In the genomic region with DNA sequence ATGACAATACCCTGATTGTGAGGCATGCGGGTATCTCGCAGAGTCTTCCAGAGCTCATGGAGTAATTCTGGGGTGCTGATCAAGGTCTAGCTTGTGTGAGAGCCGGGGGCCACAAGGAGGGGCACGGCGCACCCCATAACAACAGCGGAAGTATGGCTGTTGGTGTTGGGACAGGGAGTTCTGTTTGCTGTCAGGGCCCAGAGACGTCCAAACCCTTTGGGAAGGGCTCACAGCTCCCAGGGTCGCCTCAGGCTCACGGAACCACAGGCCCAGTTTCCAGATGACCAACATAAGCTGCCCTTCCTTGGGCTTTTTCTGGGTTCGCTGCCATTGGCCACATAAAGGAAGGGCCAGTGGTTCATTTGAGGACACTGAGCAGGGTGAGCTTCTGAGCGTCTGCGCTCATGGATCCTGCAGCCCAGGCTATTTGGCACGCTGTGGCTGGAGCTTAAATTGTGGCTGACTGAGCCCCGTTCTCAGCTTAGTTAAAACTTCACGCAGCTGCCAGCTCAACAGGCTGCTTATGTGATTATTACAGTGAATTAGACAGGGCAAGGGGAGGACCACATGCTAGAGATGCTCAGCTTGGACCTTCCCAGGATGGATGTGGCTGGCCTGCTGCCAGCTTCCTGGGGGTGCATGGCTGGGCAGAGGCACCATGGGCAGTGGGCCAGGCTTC, we compare ENCODE assay signal across 20 cellular contexts.
DNase-seq lines count a peak whose midpoint lies in the region; ATAC-seq and TF ChIP-seq lines count a peak whose summit lies in the region.
"Had no signal": no experiment of that assay in that cellular context is flagged by ENCODE, and none has a peak within 500 bp of the region (broad histone marks: within the 10 kb centered on the region; RNA-seq: fewer than 3 reads in every experiment).

No MANE protein-coding gene starts in this region.

- no peaks in the 10 kb centered on the region for H3K4me1 ChIP-seq in right cardiac atrium (ENCODE audit: control insufficient read depth, insufficient read depth, low read length)

- H3K27ac Mint-ChIP-seq in nephron progenitor cell = peak overlapping the region; percentile 32
- H3K27ac Mint-ChIP-seq: activated CD4-positive, alpha-beta T cell treated with anti-CD3 and anti-CD28 coated beads, Interleukin-2, amount 10 ng/mL, durations not matched to agents 24 days and 14 days; activated T-helper 2 cell treated with anti-CD3 and anti-CD28 coated beads, Interferon-gamma antibody, Interleukin-2, Interleukin-4, amounts not matched to agents 10 μg/mL and 5 μg/mL and 100 μg/mL, durations not matched to agents 14 hours and 24 hours and 36 hours; memory B cell had no signal

- 76% methylated on average over 15 of the region's 15 CpGs for WGBS in right cardiac atrium

- H3K36me3 Mint-ChIP-seq in nephron progenitor cell (ENCODE audit: low read depth) = no peaks in the 10 kb centered on the region
- H3K36me3 Mint-ChIP-seq: CD14-positive monocyte had no signal

- H3K27ac ChIP-seq in right cardiac atrium (ENCODE audit: low read length) = no peak overlapping the region
- H3K27ac ChIP-seq: testis had no signal

- DNase-seq in right cardiac atrium (peak in 2 of 3 donors; percentile 51 to 59), left ventricle myocardium superior (no peak), NCI-H69 (lab: John Stamatoyannopoulos, UW) (peak; percentile 42), nephron progenitor cell (no peak), nucleus accumbens (lab: John Stamatoyannopoulos, UW) (no peak), HPDE6-E6E7 (ENCODE audit: extremely low spot score) (no peak)
- DNase-seq: activated CD4-positive, alpha-beta T cell treated with anti-CD3 and anti-CD28 coated beads, Interleukin-2, amount 10 ng/mL, durations not matched to agents 24 days and 14 days; NCI-H2081 treated with DMSO at 0.1 percent for 48 hours; NCI-H510A; occipital lobe; stimulated activated CD4-positive, alpha-beta T cell treated with anti-CD3 and anti-CD28 coated beads, Interleukin-12 subunit alpha, Interleukin-12 subunit beta, amount 100 ng/mL, for 4 hours; stimulated activated CD4-positive, alpha-beta T cell treated with anti-CD3 and anti-CD28 coated beads, Interleukin-4, amount 100 ng/mL, for 24 hours; stimulated activated naive CD4-positive, alpha-beta T cell treated with Interleukin-2 at 50 U/mL for 16 hours; T-helper 2 cell; testis had no signal

- intact Hi-C loops in right cardiac atrium (cut with DNase I) (no loop called here), left ventricle myocardium superior (cut with micrococcal nuclease) (no loop called here)

- no peak overlapping the region for H3K4me3 ChIP-seq in right cardiac atrium (ENCODE audit: low read length)
- H3K4me3 ChIP-seq: testis had no signal

- no peaks in the 10 kb centered on the region for H3K27me3 ChIP-seq in right cardiac atrium (ENCODE audit: control insufficient read depth, insufficient read depth)
- H3K27me3 ChIP-seq: testis had no signal

- peaks cover 17% of the 10 kb centered on the region for H3K4me1 Mint-ChIP-seq in nephron progenitor cell

- no peaks in the 10 kb centered on the region for H3K9me3 ChIP-seq in right cardiac atrium (ENCODE audit: control insufficient read depth, low read length)
- H3K9me3 ChIP-seq: testis had no signal

- H3K27me3 Mint-ChIP-seq in nephron progenitor cell (ENCODE audit: low read depth, poor library complexity) = peaks cover 13% of the 10 kb centered on the region
- H3K27me3 Mint-ChIP-seq: activated CD4-positive, alpha-beta T cell treated with anti-CD3 and anti-CD28 coated beads, Interleukin-2, amount 10 ng/mL, durations not matched to agents 24 days and 14 days had no signal

- H3K4me3 Mint-ChIP-seq in nephron progenitor cell = no peak overlapping the region
- H3K4me3 Mint-ChIP-seq: activated CD4-positive, alpha-beta T cell treated with anti-CD3 and anti-CD28 coated beads, Interleukin-2, amount 10 ng/mL, durations not matched to agents 24 days and 14 days; CD14-positive monocyte; memory B cell had no signal

- ATAC-seq in right cardiac atrium = no peak
- no peak for ATAC-seq in left ventricle myocardium superior
- no peak for ATAC-seq in GM21515 (IDR thresholded peaks at IDR 0.05; ENCODE audit: unreplicated experiment)
- ATAC-seq: SK-N-SH treated with all-trans-retinoic acid at 6 μM for 48 hours had no signal

- H3K9me3 Mint-ChIP-seq in nephron progenitor cell = no peaks in the 10 kb centered on the region
- H3K9me3 Mint-ChIP-seq: activated CD4-positive, alpha-beta T cell treated with anti-CD3 and anti-CD28 coated beads, Interleukin-2, amount 10 ng/mL, durations not matched to agents 24 days and 14 days; activated T-helper 2 cell treated with anti-CD3 and anti-CD28 coated beads, Interferon-gamma antibody, Interleukin-2, Interleukin-4, amounts not matched to agents 10 μg/mL and 5 μg/mL and 100 μg/mL, durations not matched to agents 14 hours and 24 hours and 36 hours; CD14-positive monocyte had no signal

- no peak for TF ChIP-seq CTCF in nephron progenitor cell (IDR thresholded peaks at IDR 0.05)

Comparison
In these comparisons a context has a peak if more than half of its experiments do, and no peak if none do; other contexts are left out.
1. DNase-seq: peak in right cardiac atrium (2 of 3) and NCI-H69 (single experiment); none in left ventricle myocardium superior (single experiment), nephron progenitor cell (single experiment), nucleus accumbens (0 of 56) and HPDE6-E6E7 (single experiment).